Comparison of ENCODE assay signal across 10 cellular contexts in genomic region chr6:15429146-15430110, GRCh38.
DNase-seq lines count a peak whose midpoint lies in the region; ATAC-seq and TF ChIP-seq lines count a peak whose summit lies in the region.
"Had no signal": no experiment of that assay in that cellular context is flagged by ENCODE, and none has a peak within 500 bp of the region (broad histone marks: within the 10 kb centered on the region; RNA-seq: fewer than 3 reads in every experiment).

No MANE protein-coding gene starts in this region.

- H2BK5ac ChIP-seq in mesendoderm (ENCODE audit: low read length) = peak overlapping the region; percentile 24

- H3K4me3 ChIP-seq in AG09309 (ENCODE audit: control insufficient read depth, low read depth, low read length) (no peak overlapping the region), astrocyte of the spinal cord (ENCODE audit: low read depth, low read length) (no peak overlapping the region), mesendoderm (ENCODE audit: low read length) (no peak overlapping the region), heart left ventricle (no peak overlapping the region)
- H3K4me3 ChIP-seq: adrenal gland, prostate gland had no signal

- peak overlapping the region; percentile 66 for H3K18ac ChIP-seq in mesendoderm (ENCODE audit: low read length)

- in situ Hi-C loops in astrocyte of the spinal cord (cut with HindIII; ENCODE audit: low sequenced_read_pairs) = no loop called here

- H3K9ac ChIP-seq in mesendoderm (ENCODE audit: low read length) = no peak overlapping the region

- no peak overlapping the region for H3K23ac ChIP-seq in mesendoderm (ENCODE audit: low read length)

- no peaks in the 10 kb centered on the region for H3K36me3 ChIP-seq in mesendoderm (ENCODE audit: control insufficient read depth, insufficient read depth, low read length)
- no peaks in the 10 kb centered on the region for H3K36me3 ChIP-seq in heart left ventricle
- H3K36me3 ChIP-seq: adrenal gland, prostate gland had no signal

- H4K8ac ChIP-seq in mesendoderm (ENCODE audit: low read depth, low read length) = no peak overlapping the region

- intact Hi-C loops in heart left ventricle (cut with DNase I) = loop anchor here in 1 of 10 donors (5.0 kb wide), 1 partner anchor 182 kb away; the partner anchor contains the start of gene JARID2

- no peak overlapping the region for H3K4me2 ChIP-seq in mesendoderm (ENCODE audit: low read length)

- H4K5ac ChIP-seq in mesendoderm (ENCODE audit: low read length) = no peak overlapping the region

- peaks cover 44% of the 10 kb centered on the region for H3K4me1 ChIP-seq in mesendoderm (ENCODE audit: control insufficient read depth, low read depth, low read length)
- H3K4me1 ChIP-seq in heart left ventricle = peaks cover 11 to 84% (median 68%) of the 10 kb centered on the region in 12 donors

- H3K79me2 ChIP-seq in mesendoderm (ENCODE audit: control insufficient read depth, insufficient read depth, low read length) = peaks cover 78% of the 10 kb centered on the region

- H3K56ac ChIP-seq in mesendoderm (ENCODE audit: low read length) = peak overlapping the region; percentile 46

- H3K27me3 ChIP-seq in mesendoderm (ENCODE audit: insufficient read depth, low read length, poor library complexity) = no peaks in the 10 kb centered on the region
- no peaks in the 10 kb centered on the region for H3K27me3 ChIP-seq in heart left ventricle
- H3K27me3 ChIP-seq: adrenal gland had no signal

- TF ChIP-seq POLR2A in heart left ventricle (IDR thresholded peaks at IDR 0.05) = no peak

- no peak overlapping the region for H2AK5ac ChIP-seq in mesendoderm (ENCODE audit: low read length)

- ATAC-seq in heart left ventricle (no peak), GM18867 (IDR thresholded peaks at IDR 0.05; ENCODE audit: unreplicated experiment) (no peak)

- peak overlapping the region; percentile 64 for H2BK15ac ChIP-seq in mesendoderm (replicated peaks; ENCODE audit: low read depth)

- H3K4ac ChIP-seq in mesendoderm (ENCODE audit: low read depth, low read length) = no peak overlapping the region

- H2BK120ac ChIP-seq in mesendoderm (ENCODE audit: low read depth, low read length) = no peak overlapping the region

- no CpG with 5 or more reads among the region's 12 CpGs for WGBS in mesendoderm (ENCODE audit: extremely low coverage, insufficient coverage, low lambda C conversion rate)
- WGBS in heart left ventricle, 4 donors = 78 to 81% (median 80%) methylated on average over 12 of the region's 12 CpGs

- H3K9me3 ChIP-seq in heart left ventricle = peaks cover 0 to 4% (median 0%) of the 10 kb centered on the region in 12 donors
- H3K9me3 ChIP-seq: adrenal gland, prostate gland had no signal

- DNase-seq in AG09309 (ENCODE audit: low read depth) (peak; percentile 28), HT1080 (ENCODE audit: low read depth) (peak; percentile 59), astrocyte of the spinal cord (ENCODE audit: low read depth, low spot score) (peak; percentile 87), mesendoderm (peak; percentile 73), heart left ventricle (no peak), DMS 273 treated with DMSO at 0.1 percent for 48 hours (lab: John Stamatoyannopoulos, UW) (no peak), NCI-H1436 (lab: John Stamatoyannopoulos, UW) (no peak)
- DNase-seq: adrenal gland had no signal

- peaks cover 11% of the 10 kb centered on the region for H3K79me1 ChIP-seq in mesendoderm (ENCODE audit: low read length)

- no peak for TF ChIP-seq CTCF in AG09309 (IDR thresholded peaks at IDR 0.05; ENCODE audit: control insufficient read depth, insufficient read depth, low read depth, low read length, missing control alignments)
- TF ChIP-seq CTCF in astrocyte of the spinal cord (IDR thresholded peaks at IDR 0.05; ENCODE audit: low read depth, low read length) = no peak
- no peak for TF ChIP-seq CTCF in heart left ventricle (IDR thresholded peaks at IDR 0.05)

- H3K27ac ChIP-seq in mesendoderm (ENCODE audit: low read depth, low read length) (no peak overlapping the region), heart left ventricle (peak overlapping the region in 1 of 12 donors; percentile 13)
- H3K27ac ChIP-seq: prostate gland had no signal

Comparison
In these comparisons a context has a peak if more than half of its experiments do, and no peak if none do; other contexts are left out.
1. DNase-seq: peak in AG09309 (single experiment), HT1080 (single experiment), astrocyte of the spinal cord (single experiment) and mesendoderm (single experiment); none in heart left ventricle (0 of 5), DMS 273 treated with DMSO at 0.1 percent for 48 hours (single experiment) and NCI-H1436 (single experiment).